ENCODE assay signal across 1 cellular context in the genomic region with DNA sequence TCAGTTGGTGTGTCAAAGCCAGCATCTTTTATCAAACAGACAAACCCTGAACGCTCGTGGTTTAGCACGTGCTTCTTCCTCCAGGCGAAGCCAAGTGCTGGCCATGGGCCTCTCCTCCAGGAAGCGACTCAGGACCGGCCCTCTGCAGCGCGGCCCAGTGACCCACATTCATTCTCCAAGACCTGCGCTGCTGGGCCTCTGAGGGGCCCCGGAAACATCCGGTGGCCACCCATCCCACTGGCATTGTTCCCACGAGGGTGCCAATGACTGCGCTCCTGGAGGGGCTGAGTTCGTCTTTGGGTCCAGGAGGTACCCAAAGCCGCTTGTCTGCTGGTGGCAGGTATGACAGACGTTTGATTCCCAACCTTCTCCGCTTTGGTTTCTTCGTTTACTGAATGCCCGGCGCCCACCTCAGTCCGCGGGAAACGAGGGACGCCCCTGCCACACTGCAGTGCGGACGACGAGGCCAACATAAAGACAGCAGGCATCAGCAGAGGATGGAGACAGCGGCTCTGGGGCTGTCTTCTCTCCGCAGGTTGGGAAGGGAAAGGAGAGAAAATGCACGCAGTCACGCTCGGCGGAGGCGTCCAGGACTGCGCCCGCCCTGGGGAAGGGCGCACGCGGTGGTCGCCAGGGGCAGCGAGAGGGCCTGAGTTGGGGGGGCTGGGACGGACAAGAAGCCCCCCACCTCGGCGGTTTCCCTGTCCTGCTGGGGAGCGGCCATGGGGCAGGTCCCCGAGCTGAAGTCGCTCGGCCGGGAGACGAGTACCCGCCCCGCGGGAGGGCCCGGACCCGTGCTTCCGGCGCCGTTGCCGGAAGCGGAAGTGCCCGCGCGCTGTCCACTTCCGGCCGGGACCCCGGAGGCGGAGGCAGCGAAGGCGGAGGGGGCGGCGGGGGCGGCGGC.
TF ChIP-seq lines count a peak whose summit lies in the region.

EXOC3 (plus strand) TSS at position 842 of the 904 bp plus-strand sequence. CDS start 3,030 bp downstream, outside the sequence.

TF ChIP-seq in HepG2, 621 proteins besides CTCF, POLR2A, EP300 and RAD21 (continued from another document and continues in another):
- TF ChIP-seq EEA1 (CRISPR knock-in tag; IDR thresholded peaks at IDR 0.05; ENCODE audit: borderline replicate concordance) (no peak), NCOA2 (CRISPR knock-in tag; IDR thresholded peaks at IDR 0.05) (no peak), ZNF598 (CRISPR knock-in tag; IDR thresholded peaks at IDR 0.05; ENCODE audit: borderline replicate concordance) (no peak), SOX6 (IDR thresholded peaks at IDR 0.05) (no peak), SOX6 (CRISPR knock-in tag; IDR thresholded peaks at IDR 0.05) (peak; percentile 26; the same call in 1 of the 2 replicates), SP140L (CRISPR knock-in tag; IDR thresholded peaks at IDR 0.05; ENCODE audit: borderline replicate concordance) (no peak), MXD1 (CRISPR knock-in tag; IDR thresholded peaks at IDR 0.05) (peak; percentile 81), ZMAT3 (CRISPR knock-in tag; conservative IDR thresholded peaks at IDR 0.05) (peak; percentile 64), ZNF788 (CRISPR knock-in tag; IDR thresholded peaks at IDR 0.05; ENCODE audit: borderline replicate concordance) (peak; percentile 12; the same call in 1 of the 2 replicates), KAT7 (CRISPR knock-in tag; IDR thresholded peaks at IDR 0.05; ENCODE audit: borderline replicate concordance) (peak; percentile 68; the same call in 1 of the 2 replicates), ZNF430 (CRISPR knock-in tag; IDR thresholded peaks at IDR 0.05) (no peak), RFX1 (IDR thresholded peaks at IDR 0.05) (no peak), ZNF275 (CRISPR knock-in tag; IDR thresholded peaks at IDR 0.05; ENCODE audit: borderline replicate concordance) (peak; percentile 9; the same call in 1 of the 2 replicates), DMAP1 (CRISPR knock-in tag; IDR thresholded peaks at IDR 0.05) (peak; percentile 69; the same call in 1 of the 2 replicates), SCMH1 (CRISPR knock-in tag; IDR thresholded peaks at IDR 0.05; ENCODE audit: borderline replicate concordance) (no peak), GABPA (IDR thresholded peaks at IDR 0.05; ENCODE audit: low read depth, low read length) (peak; percentile 96), GABPA (CRISPR knock-in tag; IDR thresholded peaks at IDR 0.05; ENCODE audit: low read depth) (peak; percentile 89), SNAPC5 (CRISPR knock-in tag; IDR thresholded peaks at IDR 0.05; ENCODE audit: borderline replicate concordance) (no peak), ZNF883 (CRISPR knock-in tag; IDR thresholded peaks at IDR 0.05; ENCODE audit: not compliant biosample characterization) (peak; percentile 31), SNAI1 (CRISPR knock-in tag; IDR thresholded peaks at IDR 0.05; ENCODE audit: borderline replicate concordance) (peak; percentile 96; the same call in 1 of the 2 replicates), MIER2 (CRISPR knock-in tag; IDR thresholded peaks at IDR 0.05) (no peak), TSC22D2 (CRISPR knock-in tag; IDR thresholded peaks at IDR 0.05; ENCODE audit: borderline replicate concordance) (peak; percentile 64; the same call in 1 of the 2 replicates), ZBTB44 (CRISPR knock-in tag; IDR thresholded peaks at IDR 0.05) (no peak), ZNF24 (IDR thresholded peaks at IDR 0.05) (no peak), ZNF232 (CRISPR knock-in tag; IDR thresholded peaks at IDR 0.05; ENCODE audit: borderline replicate concordance) (0 out of 2 replicates have a peak, but pooled peaks have one; percentile 4), ZNF543 (CRISPR knock-in tag; IDR thresholded peaks at IDR 0.05) (0 out of 2 replicates have a peak, but pooled peaks have one; percentile 13), HNRNPLL (IDR thresholded peaks at IDR 0.05; ENCODE audit: low read depth, low read length, poor library complexity, severe bottlenecking) (peak; percentile 40), NAIF1 (CRISPR knock-in tag; IDR thresholded peaks at IDR 0.05; ENCODE audit: borderline replicate concordance) (no peak), ZZZ3 (CRISPR knock-in tag; IDR thresholded peaks at IDR 0.05; ENCODE audit: borderline replicate concordance) (no peak; the same call in 1 of the 2 replicates), CBX2 (IDR thresholded peaks at IDR 0.05; ENCODE audit: low read depth, low read length) (no peak), CBX2 (CRISPR knock-in tag; IDR thresholded peaks at IDR 0.05; ENCODE audit: low read depth) (no peak), ZNF781 (CRISPR knock-in tag; IDR thresholded peaks at IDR 0.05; ENCODE audit: borderline replicate concordance, not compliant biosample characterization) (peak; percentile 76), ZNF317 (CRISPR knock-in tag; IDR thresholded peaks at IDR 0.05) (no peak), NR1H2 (CRISPR knock-in tag; IDR thresholded peaks at IDR 0.05; ENCODE audit: borderline replicate concordance, low read depth) (no peak), CENPBD1 (CRISPR knock-in tag; IDR thresholded peaks at IDR 0.05; ENCODE audit: borderline replicate concordance, low read depth) (no peak), ZNF577 (CRISPR knock-in tag; IDR thresholded peaks at IDR 0.05; ENCODE audit: borderline replicate concordance, low read depth) (no peak), ZNF10 (CRISPR knock-in tag; IDR thresholded peaks at IDR 0.05; ENCODE audit: borderline replicate concordance, low read depth) (no peak), CBX5 (CRISPR knock-in tag; IDR thresholded peaks at IDR 0.05; ENCODE audit: borderline replicate concordance) (no peak), PRPF4 (IDR thresholded peaks at IDR 0.05; ENCODE audit: low read depth, low read length, poor library complexity, severe bottlenecking) (no peak), SIX1 (CRISPR knock-in tag; IDR thresholded peaks at IDR 0.05; ENCODE audit: borderline replicate concordance) (no peak), NR2F6 (IDR thresholded peaks at IDR 0.05) (no peak), NR2F6 (CRISPR knock-in tag; IDR thresholded peaks at IDR 0.05) (no peak), STAG1 (CRISPR knock-in tag; IDR thresholded peaks at IDR 0.05) (0 out of 2 replicates have a peak, but pooled peaks have one; percentile 4), POGK (CRISPR knock-in tag; conservative IDR thresholded peaks at IDR 0.05) (0 out of 2 replicates have a peak, but pooled peaks have one; percentile 39), SUZ12 (IDR thresholded peaks at IDR 0.05; ENCODE audit: low read depth, low read length) (no peak), ZNF124 (CRISPR knock-in tag; IDR thresholded peaks at IDR 0.05) (no peak), TAF1 (CRISPR knock-in tag; IDR thresholded peaks at IDR 0.05) (peak; percentile 87), FOXP1 (IDR thresholded peaks at IDR 0.05) (no peak), FOXP1 (CRISPR knock-in tag; IDR thresholded peaks at IDR 0.05) (no peak), MYC (CRISPR knock-in tag; IDR thresholded peaks at IDR 0.05; ENCODE audit: borderline replicate concordance) (no peak; the same call in 1 of the 2 replicates), MATR3 (CRISPR knock-in tag; IDR thresholded peaks at IDR 0.05) (no peak), ZNF773 (CRISPR knock-in tag; IDR thresholded peaks at IDR 0.05; ENCODE audit: borderline replicate concordance) (peak; percentile 22; the same call in 1 of the 2 replicates), HNRNPK (IDR thresholded peaks at IDR 0.05; ENCODE audit: low read depth, low read length, poor library complexity, severe bottlenecking) (peak; percentile 44), HDAC2 (CRISPR knock-in tag; IDR thresholded peaks at IDR 0.05) (peak; percentile 19; the same call in 1 of the 2 replicates), ZNF225 (CRISPR knock-in tag; IDR thresholded peaks at IDR 0.05) (no peak), KLF12 (CRISPR knock-in tag; IDR thresholded peaks at IDR 0.05; ENCODE audit: borderline replicate concordance) (peak; percentile 74; the same call in 1 of the 2 replicates)
- TF ChIP-seq, protein P1, sequence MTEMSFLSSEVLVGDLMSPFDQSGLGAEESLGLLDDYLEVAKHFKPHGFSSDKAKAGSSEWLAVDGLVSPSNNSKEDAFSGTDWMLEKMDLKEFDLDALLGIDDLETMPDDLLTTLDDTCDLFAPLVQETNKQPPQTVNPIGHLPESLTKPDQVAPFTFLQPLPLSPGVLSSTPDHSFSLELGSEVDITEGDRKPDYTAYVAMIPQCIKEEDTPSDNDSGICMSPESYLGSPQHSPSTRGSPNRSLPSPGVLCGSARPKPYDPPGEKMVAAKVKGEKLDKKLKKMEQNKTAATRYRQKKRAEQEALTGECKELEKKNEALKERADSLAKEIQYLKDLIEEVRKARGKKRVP (CRISPR knock-in tag; IDR thresholded peaks at IDR 0.05), result no peak
- TF ChIP-seq, protein P2, sequence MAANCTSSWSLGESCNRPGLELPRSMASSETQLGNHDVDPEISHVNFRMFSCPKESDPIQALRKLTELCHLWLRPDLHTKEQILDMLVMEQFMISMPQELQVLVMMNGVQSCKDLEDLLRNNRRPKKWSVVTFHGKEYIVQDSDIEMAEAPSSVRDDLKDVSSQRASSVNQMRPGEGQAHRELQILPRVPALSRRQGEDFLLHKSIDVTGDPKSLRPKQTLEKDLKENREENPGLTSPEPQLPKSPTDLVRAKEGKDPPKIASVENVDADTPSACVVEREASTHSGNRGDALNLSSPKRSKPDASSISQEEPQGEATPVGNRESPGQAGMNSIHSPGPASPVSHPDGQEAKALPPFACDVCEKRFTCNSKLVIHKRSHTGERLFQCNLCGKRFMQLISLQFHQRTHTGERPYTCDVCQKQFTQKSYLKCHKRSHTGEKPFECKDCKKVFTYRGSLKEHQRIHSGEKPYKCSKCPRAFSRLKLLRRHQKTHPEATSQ (CRISPR knock-in tag; IDR thresholded peaks at IDR 0.05; ENCODE audit: borderline replicate concordance), result no peak
- TF ChIP-seq, protein P3, sequence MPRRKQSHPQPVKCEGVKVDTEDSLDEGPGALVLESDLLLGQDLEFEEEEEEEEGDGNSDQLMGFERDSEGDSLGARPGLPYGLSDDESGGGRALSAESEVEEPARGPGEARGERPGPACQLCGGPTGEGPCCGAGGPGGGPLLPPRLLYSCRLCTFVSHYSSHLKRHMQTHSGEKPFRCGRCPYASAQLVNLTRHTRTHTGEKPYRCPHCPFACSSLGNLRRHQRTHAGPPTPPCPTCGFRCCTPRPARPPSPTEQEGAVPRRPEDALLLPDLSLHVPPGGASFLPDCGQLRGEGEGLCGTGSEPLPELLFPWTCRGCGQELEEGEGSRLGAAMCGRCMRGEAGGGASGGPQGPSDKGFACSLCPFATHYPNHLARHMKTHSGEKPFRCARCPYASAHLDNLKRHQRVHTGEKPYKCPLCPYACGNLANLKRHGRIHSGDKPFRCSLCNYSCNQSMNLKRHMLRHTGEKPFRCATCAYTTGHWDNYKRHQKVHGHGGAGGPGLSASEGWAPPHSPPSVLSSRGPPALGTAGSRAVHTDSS (CRISPR knock-in tag; conservative IDR thresholded peaks at IDR 0.05), result no peak
